In the genomic region with DNA sequence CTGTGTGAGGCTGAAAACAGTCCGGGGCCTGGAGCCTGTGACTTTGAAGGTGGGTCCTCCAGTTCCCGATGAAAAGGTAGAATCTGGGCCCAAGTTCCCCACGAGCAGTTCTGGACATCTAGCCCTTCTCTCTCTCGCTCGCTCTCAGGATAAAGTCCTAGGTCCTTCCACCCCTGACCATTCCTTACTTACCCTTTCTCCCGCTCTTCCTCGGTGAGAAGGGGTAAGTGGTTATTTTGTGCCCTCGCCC, we compare ENCODE assay signal across 1 cellular context.
TF ChIP-seq lines count a peak whose summit lies in the region.

No MANE protein-coding gene starts in this region.

TF ChIP-seq in GM23338, 12 proteins besides CTCF, POLR2A, EP300 and RAD21 (continued from another document):
- TF ChIP-seq, protein P1, sequence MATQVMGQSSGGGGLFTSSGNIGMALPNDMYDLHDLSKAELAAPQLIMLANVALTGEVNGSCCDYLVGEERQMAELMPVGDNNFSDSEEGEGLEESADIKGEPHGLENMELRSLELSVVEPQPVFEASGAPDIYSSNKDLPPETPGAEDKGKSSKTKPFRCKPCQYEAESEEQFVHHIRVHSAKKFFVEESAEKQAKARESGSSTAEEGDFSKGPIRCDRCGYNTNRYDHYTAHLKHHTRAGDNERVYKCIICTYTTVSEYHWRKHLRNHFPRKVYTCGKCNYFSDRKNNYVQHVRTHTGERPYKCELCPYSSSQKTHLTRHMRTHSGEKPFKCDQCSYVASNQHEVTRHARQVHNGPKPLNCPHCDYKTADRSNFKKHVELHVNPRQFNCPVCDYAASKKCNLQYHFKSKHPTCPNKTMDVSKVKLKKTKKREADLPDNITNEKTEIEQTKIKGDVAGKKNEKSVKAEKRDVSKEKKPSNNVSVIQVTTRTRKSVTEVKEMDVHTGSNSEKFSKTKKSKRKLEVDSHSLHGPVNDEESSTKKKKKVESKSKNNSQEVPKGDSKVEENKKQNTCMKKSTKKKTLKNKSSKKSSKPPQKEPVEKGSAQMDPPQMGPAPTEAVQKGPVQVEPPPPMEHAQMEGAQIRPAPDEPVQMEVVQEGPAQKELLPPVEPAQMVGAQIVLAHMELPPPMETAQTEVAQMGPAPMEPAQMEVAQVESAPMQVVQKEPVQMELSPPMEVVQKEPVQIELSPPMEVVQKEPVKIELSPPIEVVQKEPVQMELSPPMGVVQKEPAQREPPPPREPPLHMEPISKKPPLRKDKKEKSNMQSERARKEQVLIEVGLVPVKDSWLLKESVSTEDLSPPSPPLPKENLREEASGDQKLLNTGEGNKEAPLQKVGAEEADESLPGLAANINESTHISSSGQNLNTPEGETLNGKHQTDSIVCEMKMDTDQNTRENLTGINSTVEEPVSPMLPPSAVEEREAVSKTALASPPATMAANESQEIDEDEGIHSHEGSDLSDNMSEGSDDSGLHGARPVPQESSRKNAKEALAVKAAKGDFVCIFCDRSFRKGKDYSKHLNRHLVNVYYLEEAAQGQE (IDR thresholded peaks at IDR 0.05; ENCODE audit: unreplicated experiment): no peak
- TF ChIP-seq CREB1 (CRISPR knock-in tag; IDR thresholded peaks at IDR 0.05; ENCODE audit: low read depth): no peak
- TF ChIP-seq, protein P2, sequence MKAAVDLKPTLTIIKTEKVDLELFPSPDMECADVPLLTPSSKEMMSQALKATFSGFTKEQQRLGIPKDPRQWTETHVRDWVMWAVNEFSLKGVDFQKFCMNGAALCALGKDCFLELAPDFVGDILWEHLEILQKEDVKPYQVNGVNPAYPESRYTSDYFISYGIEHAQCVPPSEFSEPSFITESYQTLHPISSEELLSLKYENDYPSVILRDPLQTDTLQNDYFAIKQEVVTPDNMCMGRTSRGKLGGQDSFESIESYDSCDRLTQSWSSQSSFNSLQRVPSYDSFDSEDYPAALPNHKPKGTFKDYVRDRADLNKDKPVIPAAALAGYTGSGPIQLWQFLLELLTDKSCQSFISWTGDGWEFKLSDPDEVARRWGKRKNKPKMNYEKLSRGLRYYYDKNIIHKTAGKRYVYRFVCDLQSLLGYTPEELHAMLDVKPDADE (IDR thresholded peaks at IDR 0.05): no peak
